In genomic region chr3:193592841-193593665, GRCh38 we compare ENCODE assay signal across 1 cellular context.
TF ChIP-seq lines count a peak whose summit lies in the region.

Gene OPA1, plus strand, starts transcription at chr3:193593208. Its CDS starts 170 bp downstream, at chr3:193593378.

TF ChIP-seq in HepG2, 621 proteins besides CTCF, POLR2A, EP300 and RAD21 (continued from another document and continues in another):
- peak; percentile 82; the same call in 1 of the 2 replicates for TF ChIP-seq ZNF609 (CRISPR knock-in tag; IDR thresholded peaks at IDR 0.05; ENCODE audit: borderline replicate concordance)
- TF ChIP-seq FOXA3 (CRISPR knock-in tag; IDR thresholded peaks at IDR 0.05), result peak; percentile 87
- TF ChIP-seq GPN1 (CRISPR knock-in tag; IDR thresholded peaks at IDR 0.05; ENCODE audit: borderline replicate concordance), result no peak
- TF ChIP-seq ZNF234 (CRISPR knock-in tag; conservative IDR thresholded peaks at IDR 0.05), result no peak
- no peak for TF ChIP-seq CERS6 (CRISPR knock-in tag; IDR thresholded peaks at IDR 0.05)
- TF ChIP-seq ZFP41 (CRISPR knock-in tag; IDR thresholded peaks at IDR 0.05; ENCODE audit: borderline replicate concordance), result peak; percentile 58; the same call in 1 of the 2 replicates
- peak; percentile 65; the same call in 1 of the 2 replicates for TF ChIP-seq ZFP36L1 (CRISPR knock-in tag; IDR thresholded peaks at IDR 0.05)
- TF ChIP-seq ZNF879 (CRISPR knock-in tag; IDR thresholded peaks at IDR 0.05), result no peak
- TF ChIP-seq ZBTB20 (CRISPR knock-in tag; IDR thresholded peaks at IDR 0.05; ENCODE audit: borderline replicate concordance, low read depth), result peak; percentile 56
- TF ChIP-seq TRAFD1 (CRISPR knock-in tag; IDR thresholded peaks at IDR 0.05; ENCODE audit: borderline replicate concordance), result peak; percentile 84; the same call in 1 of the 2 replicates
- TF ChIP-seq ZNF292 (CRISPR knock-in tag; IDR thresholded peaks at IDR 0.05; ENCODE audit: borderline replicate concordance, low read depth), result peak; percentile 68; the same call in 1 of the 2 replicates
- peak; percentile 46; the same call in 1 of the 2 replicates for TF ChIP-seq GATA4 (IDR thresholded peaks at IDR 0.05; ENCODE audit: borderline replicate concordance, low read depth)
- TF ChIP-seq ZNF777 (CRISPR knock-in tag; IDR thresholded peaks at IDR 0.05), result peak; percentile 71
- peak; percentile 81 for TF ChIP-seq RNF2 (conservative IDR thresholded peaks at IDR 0.05; ENCODE audit: low read depth)
- TF ChIP-seq RBM22 (optimal IDR thresholded peaks at IDR 0.05; ENCODE audit: low read length), result no peak
- TF ChIP-seq NCOA5 (CRISPR knock-in tag; IDR thresholded peaks at IDR 0.05), result no peak
- 0 out of 2 replicates have a peak, but pooled peaks have one; percentile 28 for TF ChIP-seq ZNF354B (CRISPR knock-in tag; IDR thresholded peaks at IDR 0.05)
- peak; percentile 98 for TF ChIP-seq ARID4A (CRISPR knock-in tag; IDR thresholded peaks at IDR 0.05; ENCODE audit: borderline replicate concordance)
- TF ChIP-seq EED (CRISPR knock-in tag; IDR thresholded peaks at IDR 0.05), result peak; percentile 73; the same call in 1 of the 2 replicates
- TF ChIP-seq KLF11 (CRISPR knock-in tag; IDR thresholded peaks at IDR 0.05), result 0 out of 2 replicates have a peak, but pooled peaks have one; percentile 74
- TF ChIP-seq DBP (CRISPR knock-in tag; IDR thresholded peaks at IDR 0.05; ENCODE audit: not compliant biosample characterization), result no peak
- 0 out of 2 replicates have a peak, but pooled peaks have one; percentile 54 for TF ChIP-seq ZNF749 (CRISPR knock-in tag; IDR thresholded peaks at IDR 0.05; ENCODE audit: borderline replicate concordance)
- peak; percentile 82; the same call in 1 of the 2 replicates for TF ChIP-seq TFE3 (CRISPR knock-in tag; IDR thresholded peaks at IDR 0.05)
- TF ChIP-seq SKIL (CRISPR knock-in tag; IDR thresholded peaks at IDR 0.05; ENCODE audit: borderline replicate concordance), result peak; percentile 50; the same call in 1 of the 2 replicates
- TF ChIP-seq MAZ (IDR thresholded peaks at IDR 0.05; ENCODE audit: borderline replicate concordance, low read depth, low read length), result peak; percentile 76
- TF ChIP-seq MAZ (CRISPR knock-in tag; IDR thresholded peaks at IDR 0.05; ENCODE audit: low read depth), result peak; percentile 96
- TF ChIP-seq ZNF138 (CRISPR knock-in tag; IDR thresholded peaks at IDR 0.05; ENCODE audit: low read depth), result no peak
- TF ChIP-seq ZBTB42 (CRISPR knock-in tag; IDR thresholded peaks at IDR 0.05), result no peak; the same call in 1 of the 2 replicates
- TF ChIP-seq ZNF337 (CRISPR knock-in tag; IDR thresholded peaks at IDR 0.05; ENCODE audit: borderline replicate concordance, low read depth), result peak; percentile 91; the same call in 1 of the 2 replicates
- no peak for TF ChIP-seq ZNF557 (CRISPR knock-in tag; IDR thresholded peaks at IDR 0.05)
- TF ChIP-seq ZNF770 (CRISPR knock-in tag; IDR thresholded peaks at IDR 0.05), result peak; percentile 56; the same call in 1 of the 2 replicates
- TF ChIP-seq ZKSCAN1 (IDR thresholded peaks at IDR 0.05; ENCODE audit: low read length), result no peak
- TF ChIP-seq YEATS4 (CRISPR knock-in tag; IDR thresholded peaks at IDR 0.05; ENCODE audit: borderline replicate concordance), result peak; percentile 98
- peak; percentile 76 for TF ChIP-seq CCAR2 (optimal IDR thresholded peaks at IDR 0.05; ENCODE audit: low read depth, low read length)
- TF ChIP-seq EZH2 (conservative IDR thresholded peaks at IDR 0.05; ENCODE audit: low read depth, low read length), result no peak
- peak; percentile 65; the same call in 1 of the 2 replicates for TF ChIP-seq ZNF558 (CRISPR knock-in tag; IDR thresholded peaks at IDR 0.05; ENCODE audit: borderline replicate concordance)
- peak; percentile 90; the same call in 1 of the 2 replicates for TF ChIP-seq MXD3 (CRISPR knock-in tag; IDR thresholded peaks at IDR 0.05)
- TF ChIP-seq ZNF224 (CRISPR knock-in tag; IDR thresholded peaks at IDR 0.05), result no peak
- TF ChIP-seq ZNF124 (CRISPR knock-in tag; IDR thresholded peaks at IDR 0.05), result peak; percentile 94
- peak; percentile 99 for TF ChIP-seq IRF2 (CRISPR knock-in tag; IDR thresholded peaks at IDR 0.05)
- peak; percentile 79 for TF ChIP-seq RARA (CRISPR knock-in tag; IDR thresholded peaks at IDR 0.05)
